In genomic region chr12:66032739-66033138, GRCh38 we compare ENCODE assay signal across 20 cellular contexts.
"Had no signal": no experiment of that assay in that cellular context is flagged by ENCODE, and none has a peak within 500 bp of the region (broad histone marks: within the 10 kb centered on the region; RNA-seq: fewer than 3 reads in every experiment).

No MANE protein-coding gene starts in this region.

- DNase-seq: activated CD4-positive, alpha-beta memory T cell treated with anti-CD3 and anti-CD28 coated beads, Interleukin-2, amount 10 ng/mL, durations not matched to agents 7 days and 5 days; activated CD4-positive, alpha-beta T cell treated with anti-CD3 and anti-CD28 coated beads, Interleukin-2, amount 10 ng/mL, durations not matched to agents 7 days and 5 days; activated CD8-positive, alpha-beta memory T cell treated with anti-CD3 and anti-CD28 coated beads, Interleukin-2, amount 50 U/mL, for 48 hours; activated naive CD8-positive, alpha-beta T cell treated with anti-CD3 and anti-CD28 coated beads, Interleukin-2, amount 50 U/mL, for 24 hours; activated T-cell treated with anti-CD3 and anti-CD28 coated beads, Interleukin-2, amount 50 U/mL, for 24 hours; amygdala; caudate nucleus; cortex of kidney; effector memory CD8-positive, alpha-beta T cell; erythroblast; gastrocnemius medialis; glutamatergic neuron; islet precursor cell; left ventricle myocardium inferior; mesendoderm; natural killer cell; occipital lobe; stimulated activated naive CD4-positive, alpha-beta T cell; WERI-Rb-1 had no signal

- ATAC-seq: activated CD4-positive, CD25-positive, alpha-beta regulatory T cell treated with anti-CD3 and anti-CD28 coated beads, Interleukin-2, amount 50 U/mL, for 24 hours; activated naive CD8-positive, alpha-beta T cell treated with anti-CD3 and anti-CD28 coated beads, Interleukin-2, amount 50 U/mL, for 24 hours; effector memory CD8-positive, alpha-beta T cell; gastrocnemius medialis; natural killer cell had no signal
